1 cellular context compared by ENCODE assay signal in the genomic region with DNA sequence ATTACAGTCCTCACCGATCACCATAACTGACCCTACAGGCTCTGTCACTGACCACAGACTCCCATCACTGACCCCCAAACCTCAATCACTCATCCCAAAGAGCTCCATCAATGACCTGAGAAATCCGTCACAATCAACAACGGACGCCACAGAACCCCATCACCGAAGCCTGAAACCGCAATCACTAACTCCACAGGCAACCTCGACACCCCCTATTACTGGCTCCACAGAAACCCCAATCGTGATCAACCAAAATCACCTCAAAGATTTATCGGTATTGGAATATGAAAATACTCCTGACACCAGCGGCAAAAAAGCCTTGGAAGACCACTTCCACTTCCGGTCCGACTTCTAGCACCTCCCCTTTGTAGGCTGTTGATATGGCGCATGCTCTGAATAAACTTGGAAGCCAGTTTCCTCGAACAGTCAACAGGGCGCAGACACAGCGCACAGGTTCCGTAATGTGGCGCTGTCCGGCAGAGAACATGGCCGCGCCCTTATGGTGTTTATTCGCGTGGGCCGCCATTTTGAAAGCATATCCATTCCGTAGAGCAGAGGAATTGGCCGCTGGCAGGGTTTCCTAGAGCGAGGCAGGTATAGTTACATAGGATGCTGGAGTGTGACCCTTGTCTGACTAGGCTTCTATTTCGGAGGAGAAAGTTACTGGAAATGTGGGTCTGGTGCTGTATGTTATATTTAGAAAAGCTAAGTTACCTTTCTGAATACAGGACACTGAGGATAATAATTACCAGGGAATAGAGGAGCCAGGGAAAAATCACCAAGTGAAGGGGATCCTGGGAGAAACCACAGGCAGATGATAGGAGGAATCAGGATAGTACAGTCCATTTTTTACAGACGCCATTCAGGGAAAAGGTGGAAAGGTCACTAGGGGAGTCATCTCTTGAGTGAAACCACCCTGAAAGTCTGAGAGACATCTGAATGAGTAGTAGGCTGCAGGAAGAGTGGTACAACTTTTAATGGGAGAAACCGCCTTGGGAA.
TF ChIP-seq lines count a peak whose summit lies in the region.

A gene (minus strand): TSS at position 328 of the 999 bp plus-strand sequence. CDS start 2,785 bp downstream, outside the sequence.

TF ChIP-seq in HEK293, 187 proteins besides CTCF, POLR2A, EP300 and RAD21 (continued from another document and continues in another):
- TF ChIP-seq, protein P1, sequence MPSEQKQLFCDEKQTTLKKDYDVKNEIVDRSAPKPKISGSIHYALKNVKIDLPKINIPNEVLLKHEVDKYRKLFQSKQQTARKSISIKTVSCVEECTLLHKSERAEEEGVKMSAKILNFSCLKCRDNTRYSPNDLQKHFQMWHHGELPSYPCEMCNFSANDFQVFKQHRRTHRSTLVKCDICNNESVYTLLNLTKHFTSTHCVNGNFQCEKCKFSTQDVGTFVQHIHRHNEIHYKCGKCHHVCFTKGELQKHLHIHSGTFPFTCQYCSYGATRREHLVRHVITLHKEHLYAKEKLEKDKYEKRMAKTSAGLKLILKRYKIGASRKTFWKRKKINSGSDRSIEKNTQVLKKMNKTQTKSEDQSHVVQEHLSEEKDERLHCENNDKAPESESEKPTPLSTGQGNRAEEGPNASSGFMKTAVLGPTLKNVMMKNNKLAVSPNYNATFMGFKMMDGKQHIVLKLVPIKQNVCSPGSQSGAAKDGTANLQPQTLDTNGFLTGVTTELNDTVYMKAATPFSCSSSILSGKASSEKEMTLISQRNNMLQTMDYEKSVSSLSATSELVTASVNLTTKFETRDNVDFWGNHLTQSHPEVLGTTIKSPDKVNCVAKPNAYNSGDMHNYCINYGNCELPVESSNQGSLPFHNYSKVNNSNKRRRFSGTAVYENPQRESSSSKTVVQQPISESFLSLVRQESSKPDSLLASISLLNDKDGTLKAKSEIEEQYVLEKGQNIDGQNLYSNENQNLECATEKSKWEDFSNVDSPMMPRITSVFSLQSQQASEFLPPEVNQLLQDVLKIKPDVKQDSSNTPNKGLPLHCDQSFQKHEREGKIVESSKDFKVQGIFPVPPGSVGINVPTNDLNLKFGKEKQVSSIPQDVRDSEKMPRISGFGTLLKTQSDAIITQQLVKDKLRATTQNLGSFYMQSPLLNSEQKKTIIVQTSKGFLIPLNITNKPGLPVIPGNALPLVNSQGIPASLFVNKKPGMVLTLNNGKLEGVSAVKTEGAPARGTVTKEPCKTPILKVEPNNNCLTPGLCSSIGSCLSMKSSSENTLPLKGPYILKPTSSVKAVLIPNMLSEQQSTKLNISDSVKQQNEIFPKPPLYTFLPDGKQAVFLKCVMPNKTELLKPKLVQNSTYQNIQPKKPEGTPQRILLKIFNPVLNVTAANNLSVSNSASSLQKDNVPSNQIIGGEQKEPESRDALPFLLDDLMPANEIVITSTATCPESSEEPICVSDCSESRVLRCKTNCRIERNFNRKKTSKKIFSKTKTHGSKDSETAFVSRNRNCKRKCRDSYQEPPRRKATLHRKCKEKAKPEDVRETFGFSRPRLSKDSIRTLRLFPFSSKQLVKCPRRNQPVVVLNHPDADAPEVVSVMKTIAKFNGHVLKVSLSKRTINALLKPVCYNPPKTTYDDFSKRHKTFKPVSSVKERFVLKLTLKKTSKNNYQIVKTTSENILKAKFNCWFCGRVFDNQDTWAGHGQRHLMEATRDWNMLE (tag by site-specific recombination; conservative IDR thresholded peaks at IDR 0.05; ENCODE audit: low read depth), result peak; percentile 98
- TF ChIP-seq SP2 (tag by site-specific recombination; IDR thresholded peaks at IDR 0.05), result peak; percentile 81
- no peak for TF ChIP-seq ZNF585B (tag by site-specific recombination; IDR thresholded peaks at IDR 0.05)
- TF ChIP-seq, protein P2, sequence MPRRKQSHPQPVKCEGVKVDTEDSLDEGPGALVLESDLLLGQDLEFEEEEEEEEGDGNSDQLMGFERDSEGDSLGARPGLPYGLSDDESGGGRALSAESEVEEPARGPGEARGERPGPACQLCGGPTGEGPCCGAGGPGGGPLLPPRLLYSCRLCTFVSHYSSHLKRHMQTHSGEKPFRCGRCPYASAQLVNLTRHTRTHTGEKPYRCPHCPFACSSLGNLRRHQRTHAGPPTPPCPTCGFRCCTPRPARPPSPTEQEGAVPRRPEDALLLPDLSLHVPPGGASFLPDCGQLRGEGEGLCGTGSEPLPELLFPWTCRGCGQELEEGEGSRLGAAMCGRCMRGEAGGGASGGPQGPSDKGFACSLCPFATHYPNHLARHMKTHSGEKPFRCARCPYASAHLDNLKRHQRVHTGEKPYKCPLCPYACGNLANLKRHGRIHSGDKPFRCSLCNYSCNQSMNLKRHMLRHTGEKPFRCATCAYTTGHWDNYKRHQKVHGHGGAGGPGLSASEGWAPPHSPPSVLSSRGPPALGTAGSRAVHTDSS (tag by site-specific recombination; IDR thresholded peaks at IDR 0.05), result no peak
- TF ChIP-seq ZNF558 (tag by site-specific recombination; IDR thresholded peaks at IDR 0.05), result peak; percentile 76; the same call in 1 of the 2 replicates
- TF ChIP-seq ZNF324 (tag by site-specific recombination; IDR thresholded peaks at IDR 0.05), result peak; percentile 76; the same call in 1 of the 2 replicates
- TF ChIP-seq, protein P3, sequence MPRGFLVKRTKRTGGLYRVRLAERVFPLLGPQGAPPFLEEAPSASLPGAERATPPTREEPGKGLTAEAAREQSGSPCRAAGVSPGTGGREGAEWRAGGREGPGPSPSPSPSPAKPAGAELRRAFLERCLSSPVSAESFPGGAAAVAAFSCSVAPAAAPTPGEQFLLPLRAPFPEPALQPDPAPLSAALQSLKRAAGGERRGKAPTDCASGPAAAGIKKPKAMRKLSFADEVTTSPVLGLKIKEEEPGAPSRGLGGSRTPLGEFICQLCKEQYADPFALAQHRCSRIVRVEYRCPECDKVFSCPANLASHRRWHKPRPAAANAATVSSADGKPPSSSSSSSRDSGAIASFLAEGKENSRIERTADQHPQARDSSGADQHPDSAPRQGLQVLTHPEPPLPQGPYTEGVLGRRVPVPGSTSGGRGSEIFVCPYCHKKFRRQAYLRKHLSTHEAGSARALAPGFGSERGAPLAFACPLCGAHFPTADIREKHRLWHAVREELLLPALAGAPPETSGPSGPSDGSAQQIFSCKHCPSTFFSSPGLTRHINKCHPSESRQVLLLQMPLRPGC (tag by site-specific recombination; IDR thresholded peaks at IDR 0.05), result peak; percentile 74
- peak; percentile 52; the same call in 1 of the 2 replicates for TF ChIP-seq ZNF843 (tag by site-specific recombination; IDR thresholded peaks at IDR 0.05)
- TF ChIP-seq, protein P4, sequence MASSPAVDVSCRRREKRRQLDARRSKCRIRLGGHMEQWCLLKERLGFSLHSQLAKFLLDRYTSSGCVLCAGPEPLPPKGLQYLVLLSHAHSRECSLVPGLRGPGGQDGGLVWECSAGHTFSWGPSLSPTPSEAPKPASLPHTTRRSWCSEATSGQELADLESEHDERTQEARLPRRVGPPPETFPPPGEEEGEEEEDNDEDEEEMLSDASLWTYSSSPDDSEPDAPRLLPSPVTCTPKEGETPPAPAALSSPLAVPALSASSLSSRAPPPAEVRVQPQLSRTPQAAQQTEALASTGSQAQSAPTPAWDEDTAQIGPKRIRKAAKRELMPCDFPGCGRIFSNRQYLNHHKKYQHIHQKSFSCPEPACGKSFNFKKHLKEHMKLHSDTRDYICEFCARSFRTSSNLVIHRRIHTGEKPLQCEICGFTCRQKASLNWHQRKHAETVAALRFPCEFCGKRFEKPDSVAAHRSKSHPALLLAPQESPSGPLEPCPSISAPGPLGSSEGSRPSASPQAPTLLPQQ (tag by site-specific recombination; IDR thresholded peaks at IDR 0.05), result peak; percentile 92
- TF ChIP-seq, protein P5, sequence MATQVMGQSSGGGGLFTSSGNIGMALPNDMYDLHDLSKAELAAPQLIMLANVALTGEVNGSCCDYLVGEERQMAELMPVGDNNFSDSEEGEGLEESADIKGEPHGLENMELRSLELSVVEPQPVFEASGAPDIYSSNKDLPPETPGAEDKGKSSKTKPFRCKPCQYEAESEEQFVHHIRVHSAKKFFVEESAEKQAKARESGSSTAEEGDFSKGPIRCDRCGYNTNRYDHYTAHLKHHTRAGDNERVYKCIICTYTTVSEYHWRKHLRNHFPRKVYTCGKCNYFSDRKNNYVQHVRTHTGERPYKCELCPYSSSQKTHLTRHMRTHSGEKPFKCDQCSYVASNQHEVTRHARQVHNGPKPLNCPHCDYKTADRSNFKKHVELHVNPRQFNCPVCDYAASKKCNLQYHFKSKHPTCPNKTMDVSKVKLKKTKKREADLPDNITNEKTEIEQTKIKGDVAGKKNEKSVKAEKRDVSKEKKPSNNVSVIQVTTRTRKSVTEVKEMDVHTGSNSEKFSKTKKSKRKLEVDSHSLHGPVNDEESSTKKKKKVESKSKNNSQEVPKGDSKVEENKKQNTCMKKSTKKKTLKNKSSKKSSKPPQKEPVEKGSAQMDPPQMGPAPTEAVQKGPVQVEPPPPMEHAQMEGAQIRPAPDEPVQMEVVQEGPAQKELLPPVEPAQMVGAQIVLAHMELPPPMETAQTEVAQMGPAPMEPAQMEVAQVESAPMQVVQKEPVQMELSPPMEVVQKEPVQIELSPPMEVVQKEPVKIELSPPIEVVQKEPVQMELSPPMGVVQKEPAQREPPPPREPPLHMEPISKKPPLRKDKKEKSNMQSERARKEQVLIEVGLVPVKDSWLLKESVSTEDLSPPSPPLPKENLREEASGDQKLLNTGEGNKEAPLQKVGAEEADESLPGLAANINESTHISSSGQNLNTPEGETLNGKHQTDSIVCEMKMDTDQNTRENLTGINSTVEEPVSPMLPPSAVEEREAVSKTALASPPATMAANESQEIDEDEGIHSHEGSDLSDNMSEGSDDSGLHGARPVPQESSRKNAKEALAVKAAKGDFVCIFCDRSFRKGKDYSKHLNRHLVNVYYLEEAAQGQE (tag by site-specific recombination; IDR thresholded peaks at IDR 0.05), result peak; percentile 86
- TF ChIP-seq TRIM28 (IDR thresholded peaks at IDR 0.05; ENCODE audit: borderline replicate concordance, low read length), result peak; percentile 93
- peak; percentile 84 for TF ChIP-seq SP7 (tag by site-specific recombination; IDR thresholded peaks at IDR 0.05)
- TF ChIP-seq, protein P6, sequence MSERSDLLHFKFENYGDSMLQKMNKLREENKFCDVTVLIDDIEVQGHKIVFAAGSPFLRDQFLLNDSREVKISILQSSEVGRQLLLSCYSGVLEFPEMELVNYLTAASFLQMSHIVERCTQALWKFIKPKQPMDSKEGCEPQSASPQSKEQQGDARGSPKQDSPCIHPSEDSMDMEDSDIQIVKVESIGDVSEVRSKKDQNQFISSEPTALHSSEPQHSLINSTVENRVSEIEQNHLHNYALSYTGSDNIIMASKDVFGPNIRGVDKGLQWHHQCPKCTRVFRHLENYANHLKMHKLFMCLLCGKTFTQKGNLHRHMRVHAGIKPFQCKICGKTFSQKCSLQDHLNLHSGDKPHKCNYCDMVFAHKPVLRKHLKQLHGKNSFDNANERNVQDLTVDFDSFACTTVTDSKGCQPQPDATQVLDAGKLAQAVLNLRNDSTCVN (tag by site-specific recombination; optimal IDR thresholded peaks at IDR 0.05), result no peak
- TF ChIP-seq, protein P7, sequence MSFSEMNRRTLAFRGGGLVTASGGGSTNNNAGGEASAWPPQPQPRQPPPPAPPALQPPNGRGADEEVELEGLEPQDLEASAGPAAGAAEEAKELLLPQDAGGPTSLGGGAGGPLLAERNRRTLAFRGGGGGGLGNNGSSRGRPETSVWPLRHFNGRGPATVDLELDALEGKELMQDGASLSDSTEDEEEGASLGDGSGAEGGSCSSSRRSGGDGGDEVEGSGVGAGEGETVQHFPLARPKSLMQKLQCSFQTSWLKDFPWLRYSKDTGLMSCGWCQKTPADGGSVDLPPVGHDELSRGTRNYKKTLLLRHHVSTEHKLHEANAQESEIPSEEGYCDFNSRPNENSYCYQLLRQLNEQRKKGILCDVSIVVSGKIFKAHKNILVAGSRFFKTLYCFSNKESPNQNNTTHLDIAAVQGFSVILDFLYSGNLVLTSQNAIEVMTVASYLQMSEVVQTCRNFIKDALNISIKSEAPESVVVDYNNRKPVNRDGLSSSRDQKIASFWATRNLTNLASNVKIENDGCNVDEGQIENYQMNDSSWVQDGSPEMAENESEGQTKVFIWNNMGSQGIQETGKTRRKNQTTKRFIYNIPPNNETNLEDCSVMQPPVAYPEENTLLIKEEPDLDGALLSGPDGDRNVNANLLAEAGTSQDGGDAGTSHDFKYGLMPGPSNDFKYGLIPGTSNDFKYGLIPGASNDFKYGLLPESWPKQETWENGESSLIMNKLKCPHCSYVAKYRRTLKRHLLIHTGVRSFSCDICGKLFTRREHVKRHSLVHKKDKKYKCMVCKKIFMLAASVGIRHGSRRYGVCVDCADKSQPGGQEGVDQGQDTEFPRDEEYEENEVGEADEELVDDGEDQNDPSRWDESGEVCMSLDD (tag by site-specific recombination; IDR thresholded peaks at IDR 0.05), result peak; percentile 90
- TF ChIP-seq ZBTB48 (tag by site-specific recombination; IDR thresholded peaks at IDR 0.05), result no peak; the same call in 1 of the 2 replicates
- TF ChIP-seq ZNF629 (tag by site-specific recombination; IDR thresholded peaks at IDR 0.05), result peak; percentile 91
- TF ChIP-seq ZNF37A (tag by site-specific recombination; IDR thresholded peaks at IDR 0.05), result no peak
- TF ChIP-seq ZNF473 (tag by site-specific recombination; IDR thresholded peaks at IDR 0.05), result no peak
- peak; percentile 9; the same call in 1 of the 2 replicates for TF ChIP-seq FEZF1 (tag by site-specific recombination; IDR thresholded peaks at IDR 0.05)
- TF ChIP-seq ZNF184 (tag by site-specific recombination; IDR thresholded peaks at IDR 0.05), result no peak
- TF ChIP-seq, protein P8, sequence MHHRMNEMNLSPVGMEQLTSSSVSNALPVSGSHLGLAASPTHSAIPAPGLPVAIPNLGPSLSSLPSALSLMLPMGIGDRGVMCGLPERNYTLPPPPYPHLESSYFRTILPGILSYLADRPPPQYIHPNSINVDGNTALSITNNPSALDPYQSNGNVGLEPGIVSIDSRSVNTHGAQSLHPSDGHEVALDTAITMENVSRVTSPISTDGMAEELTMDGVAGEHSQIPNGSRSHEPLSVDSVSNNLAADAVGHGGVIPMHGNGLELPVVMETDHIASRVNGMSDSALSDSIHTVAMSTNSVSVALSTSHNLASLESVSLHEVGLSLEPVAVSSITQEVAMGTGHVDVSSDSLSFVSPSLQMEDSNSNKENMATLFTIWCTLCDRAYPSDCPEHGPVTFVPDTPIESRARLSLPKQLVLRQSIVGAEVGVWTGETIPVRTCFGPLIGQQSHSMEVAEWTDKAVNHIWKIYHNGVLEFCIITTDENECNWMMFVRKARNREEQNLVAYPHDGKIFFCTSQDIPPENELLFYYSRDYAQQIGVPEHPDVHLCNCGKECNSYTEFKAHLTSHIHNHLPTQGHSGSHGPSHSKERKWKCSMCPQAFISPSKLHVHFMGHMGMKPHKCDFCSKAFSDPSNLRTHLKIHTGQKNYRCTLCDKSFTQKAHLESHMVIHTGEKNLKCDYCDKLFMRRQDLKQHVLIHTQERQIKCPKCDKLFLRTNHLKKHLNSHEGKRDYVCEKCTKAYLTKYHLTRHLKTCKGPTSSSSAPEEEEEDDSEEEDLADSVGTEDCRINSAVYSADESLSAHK (tag by site-specific recombination; IDR thresholded peaks at IDR 0.05), result 0 out of 2 replicates have a peak, but pooled peaks have one; percentile 22
- peak; percentile 89 for TF ChIP-seq ZNF76 (tag by site-specific recombination; IDR thresholded peaks at IDR 0.05; ENCODE audit: borderline replicate concordance, low read depth)
- TF ChIP-seq ZEB2 (tag by site-specific recombination; IDR thresholded peaks at IDR 0.05), result peak; percentile 72; the same call in 1 of the 2 replicates
- TF ChIP-seq, protein P9, sequence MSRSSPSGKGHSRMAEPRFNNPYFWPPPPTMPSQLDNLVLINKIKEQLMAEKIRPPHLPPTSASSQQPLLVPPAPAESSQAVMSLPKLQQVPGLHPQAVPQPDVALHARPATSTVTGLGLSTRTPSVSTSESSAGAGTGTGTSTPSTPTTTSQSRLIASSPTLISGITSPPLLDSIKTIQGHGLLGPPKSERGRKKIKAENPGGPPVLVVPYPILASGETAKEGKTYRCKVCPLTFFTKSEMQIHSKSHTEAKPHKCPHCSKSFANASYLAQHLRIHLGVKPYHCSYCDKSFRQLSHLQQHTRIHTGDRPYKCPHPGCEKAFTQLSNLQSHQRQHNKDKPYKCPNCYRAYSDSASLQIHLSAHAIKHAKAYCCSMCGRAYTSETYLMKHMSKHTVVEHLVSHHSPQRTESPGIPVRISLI (tag by site-specific recombination; IDR thresholded peaks at IDR 0.05), result peak; percentile 96
